Comparison of ENCODE assay signal across 11 cellular contexts in the genomic region with DNA sequence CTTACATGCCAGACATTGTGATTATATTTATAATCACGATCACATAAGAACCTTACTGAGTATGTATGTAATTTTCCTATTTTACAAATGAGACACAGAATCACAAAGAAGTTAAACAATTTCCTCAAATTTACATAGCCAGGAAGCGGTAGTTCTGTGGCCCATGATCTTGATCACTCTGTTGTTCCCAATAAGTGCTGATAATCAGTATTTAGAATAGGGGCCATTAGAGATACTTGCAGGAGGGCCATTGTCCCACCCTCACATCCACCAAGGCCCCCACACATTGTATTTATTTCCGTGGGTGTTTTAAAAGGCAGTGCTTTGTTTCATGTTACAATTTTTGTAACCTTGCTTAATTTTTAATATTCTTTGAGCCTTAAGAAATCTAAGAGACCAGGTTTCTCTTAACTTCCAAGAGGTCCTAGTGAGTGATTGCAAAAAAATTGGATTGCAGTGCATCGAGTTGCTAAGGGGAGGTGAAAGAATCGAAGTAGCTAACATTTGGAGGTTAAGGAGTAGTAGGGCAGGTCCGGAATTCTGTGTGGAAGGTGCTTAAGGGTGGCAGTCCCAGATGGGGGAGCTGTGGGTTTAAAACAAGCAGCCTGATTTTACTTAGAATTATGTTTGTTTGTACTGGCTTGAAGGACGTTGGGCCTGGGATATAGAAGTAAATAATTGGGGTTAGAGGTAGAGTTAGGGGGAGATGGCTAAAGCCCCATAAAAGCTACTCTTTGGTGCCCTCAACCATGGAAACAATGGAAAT.
A peak's percentile ranks its signal among the peaks of the same experiment; 100 is the strongest.
DNase-seq lines count a peak whose midpoint lies in the region; ATAC-seq and TF ChIP-seq lines count a peak whose summit lies in the region.
"Had no signal": no experiment of that assay in that cellular context is flagged by ENCODE, and none has a peak within 500 bp of the region (broad histone marks: within the 10 kb centered on the region; RNA-seq: fewer than 3 reads in every experiment).

No MANE protein-coding gene starts in this region.

- in situ Hi-C loops in GM23248 (cut with MboI): loop anchor here (10.0 kb wide), 1 partner anchor 711 kb away; no protein-coding TSS in a partner anchor

- no peak overlapping the region for H4K8ac ChIP-seq in mesendoderm (ENCODE audit: low read depth, low read length)

- H3K27ac ChIP-seq in GM23248 (no peak overlapping the region), mesendoderm (ENCODE audit: low read depth, low read length) (peak overlapping the region; percentile 44), tibial artery (no peak overlapping the region)
- H3K27ac ChIP-seq: ascending aorta, lower lobe of right lung had no signal

- H3K4ac ChIP-seq in mesendoderm (ENCODE audit: low read depth, low read length): peak overlapping the region; percentile 70

- TF ChIP-seq CTCF in chondrocyte (IDR thresholded peaks at IDR 0.05): peak; percentile 46
- no peak for TF ChIP-seq CTCF in tibial artery (IDR thresholded peaks at IDR 0.05)

- H3K56ac ChIP-seq in mesendoderm (ENCODE audit: low read length): peak overlapping the region; percentile 9

- peaks cover 31% of the 10 kb centered on the region for H3K4me1 Mint-ChIP-seq in chondrocyte (ENCODE audit: low read depth)
- H3K4me1 Mint-ChIP-seq in stimulated activated memory B cell treated with anti-CD40 and anti-IgM and Interleukin-4, amounts not matched to agents 10 μg/mL and 1 μg/mL and 100 μg/mL, for 72 hours: peaks cover 9% of the 10 kb centered on the region

- intact Hi-C loops in tibial artery (cut with DNase I; ENCODE audit: low total_unique reads): no loop called here

- no peaks in the 10 kb centered on the region for H3K9me3 ChIP-seq in GM23248 (ENCODE audit: low read depth)
- H3K9me3 ChIP-seq in tibial artery: no peaks in the 10 kb centered on the region
- H3K9me3 ChIP-seq: ascending aorta, lower lobe of right lung had no signal

- H2BK5ac ChIP-seq in mesendoderm (ENCODE audit: low read length): peak overlapping the region; percentile 18

- no peaks in the 10 kb centered on the region for H3K9me3 Mint-ChIP-seq in chondrocyte (ENCODE audit: low read depth)
- no peaks in the 10 kb centered on the region for H3K9me3 Mint-ChIP-seq in stimulated activated memory B cell treated with anti-CD40 and anti-IgM and Interleukin-4, amounts not matched to agents 10 μg/mL and 1 μg/mL and 100 μg/mL, for 72 hours

- H3K27me3 ChIP-seq in GM23248 (replicated peaks; ENCODE audit: insufficient read depth) (no peaks in the 10 kb centered on the region), mesendoderm (ENCODE audit: insufficient read depth, low read length, poor library complexity) (no peaks in the 10 kb centered on the region), tibial artery (no peaks in the 10 kb centered on the region)
- H3K27me3 ChIP-seq: ascending aorta had no signal

- H2AFZ ChIP-seq in GM23248: no peak overlapping the region

- H3K23ac ChIP-seq in mesendoderm (ENCODE audit: low read length): no peak overlapping the region

- H3K36me3 ChIP-seq in GM23248 (ENCODE audit: low read depth) (no peaks in the 10 kb centered on the region), mesendoderm (ENCODE audit: control insufficient read depth, insufficient read depth, low read length) (no peaks in the 10 kb centered on the region), tibial artery (no peaks in the 10 kb centered on the region)
- H3K36me3 ChIP-seq: ascending aorta, lower lobe of right lung had no signal

- H3K79me1 ChIP-seq in mesendoderm (ENCODE audit: low read length): no peaks in the 10 kb centered on the region

- no peaks in the 10 kb centered on the region for H3K79me2 ChIP-seq in GM23248 (ENCODE audit: insufficient read depth)
- H3K79me2 ChIP-seq in mesendoderm (ENCODE audit: control insufficient read depth, insufficient read depth, low read length): no peaks in the 10 kb centered on the region

- no peak overlapping the region for H3K27ac Mint-ChIP-seq in chondrocyte (ENCODE audit: unreplicated experiment)
- H3K27ac Mint-ChIP-seq in stimulated activated memory B cell treated with anti-CD40 and anti-IgM and Interleukin-4, amounts not matched to agents 10 μg/mL and 1 μg/mL and 100 μg/mL, for 72 hours: no peak overlapping the region

- 80 to 81% methylated on average over 7 of the region's 7 CpGs for WGBS in GM23248 (ENCODE audit: low coverage in 1 of 2, low lambda C conversion rate in 2 of 2, missing lambda C conversion rate in 2 of 2), 2 experiments
- WGBS in mesendoderm (ENCODE audit: extremely low coverage, insufficient coverage, low lambda C conversion rate): 100% methylated on average over 1 of the region's 7 CpGs

- no peaks in the 10 kb centered on the region for H4K20me1 ChIP-seq in GM23248 (ENCODE audit: insufficient read depth)

- H3F3A ChIP-seq in GM23248 (ENCODE audit: insufficient read depth): peaks cover 29% of the 10 kb centered on the region

- H3K4me2 ChIP-seq in GM23248 (ENCODE audit: unreplicated experiment) (no peak overlapping the region), mesendoderm (ENCODE audit: low read length) (no peak overlapping the region)

- H3K4me3 Mint-ChIP-seq in chondrocyte (ENCODE audit: unreplicated experiment): no peak overlapping the region
- no peak overlapping the region for H3K4me3 Mint-ChIP-seq in stimulated activated memory B cell treated with anti-CD40 and anti-IgM and Interleukin-4, amounts not matched to agents 10 μg/mL and 1 μg/mL and 100 μg/mL, for 72 hours

- DNase-seq in GM23248: peak; percentile 5
- DNase-seq in NCI-H524 treated with DMSO at 0.1 percent for 48 hours (lab: John Stamatoyannopoulos, UW): peak; percentile 37
- no peak for DNase-seq in chondrocyte (ENCODE audit: low spot score)
- DNase-seq in mesendoderm: peak; percentile 83
- DNase-seq in retina: no peak
- DNase-seq in tibial artery: no peak
- no peak for DNase-seq in cerebellum (ENCODE audit: low spot score)
- DNase-seq: activated CD8-positive, alpha-beta memory T cell treated with anti-CD3 and anti-CD28 coated beads, Interleukin-2, amount 50 U/mL, for 4 hours; lower lobe of right lung had no signal

- H3K4me3 ChIP-seq in GM23248 (no peak overlapping the region), mesendoderm (ENCODE audit: low read length) (no peak overlapping the region), tibial artery (no peak overlapping the region)
- H3K4me3 ChIP-seq: ascending aorta, lower lobe of right lung had no signal

- H2BK15ac ChIP-seq in mesendoderm (replicated peaks; ENCODE audit: low read depth): no peak overlapping the region

- no peaks in the 10 kb centered on the region for H3K27me3 Mint-ChIP-seq in chondrocyte (ENCODE audit: low read depth)
- no peaks in the 10 kb centered on the region for H3K27me3 Mint-ChIP-seq in stimulated activated memory B cell treated with anti-CD40 and anti-IgM and Interleukin-4, amounts not matched to agents 10 μg/mL and 1 μg/mL and 100 μg/mL, for 72 hours

- H3K9ac ChIP-seq in GM23248: no peak overlapping the region
- H3K9ac ChIP-seq in mesendoderm (ENCODE audit: low read length): no peak overlapping the region

- H3K9me2 ChIP-seq in GM23248 (ENCODE audit: insufficient read depth): no peaks in the 10 kb centered on the region

- H2BK120ac ChIP-seq in mesendoderm (ENCODE audit: low read depth, low read length): peak overlapping the region; percentile 15

- H3K36me3 Mint-ChIP-seq in chondrocyte (ENCODE audit: low read depth): no peaks in the 10 kb centered on the region
- no peaks in the 10 kb centered on the region for H3K36me3 Mint-ChIP-seq in stimulated activated memory B cell treated with anti-CD40 and anti-IgM and Interleukin-4, amounts not matched to agents 10 μg/mL and 1 μg/mL and 100 μg/mL, for 72 hours

- peaks cover 30% of the 10 kb centered on the region for H3K4me1 ChIP-seq in GM23248 (ENCODE audit: insufficient read depth)
- peaks cover 20% of the 10 kb centered on the region for H3K4me1 ChIP-seq in mesendoderm (ENCODE audit: control insufficient read depth, low read depth, low read length)
- H3K4me1 ChIP-seq in tibial artery: peaks cover 0 to 19% (median 12%) of the 10 kb centered on the region in 4 donors
- H3K4me1 ChIP-seq: ascending aorta had no signal

- H4K5ac ChIP-seq in mesendoderm (ENCODE audit: low read length): no peak overlapping the region

- ATAC-seq in stimulated activated memory B cell treated with anti-CD40 and anti-IgM and Interleukin-4, amounts not matched to agents 10 μg/mL and 1 μg/mL and 100 μg/mL, for 72 hours: no peak
- ATAC-seq: lower lobe of right lung had no signal

- H3K18ac ChIP-seq in mesendoderm (ENCODE audit: low read length): peak overlapping the region; percentile 25

- H2AK5ac ChIP-seq in mesendoderm (ENCODE audit: low read length): no peak overlapping the region

Comparison
In these comparisons a context has a peak if more than half of its experiments do, and no peak if none do; other contexts are left out.
1. DNase-seq: peak in GM23248 (single experiment), NCI-H524 treated with DMSO at 0.1 percent for 48 hours (single experiment) and mesendoderm (single experiment); none in chondrocyte (single experiment), retina (single experiment), tibial artery (0 of 2) and cerebellum (single experiment).